ENCODE assay signal across 9 cellular contexts in genomic region chr7:103573479-103574058, GRCh38.
DNase-seq lines count a peak whose midpoint lies in the region; FAIRE-seq lines count a peak whose summit lies in the region.
"Had no signal": no experiment of that assay in that cellular context is flagged by ENCODE, and none has a peak within 500 bp of the region (broad histone marks: within the 10 kb centered on the region; RNA-seq: fewer than 3 reads in every experiment).

No MANE protein-coding gene starts in this region.

- FAIRE-seq in GM18507 (lab: Jason Lieb, UNC), result peak; percentile 71

- WGBS in neuronal stem cell (ENCODE audit: extremely low coverage in 2 of 2, insufficient read length in 2 of 2, insufficient replicate concordance in 1 of 2), 2 donors, result no CpG with 5 or more reads among the region's 3 CpGs

- no peaks in the 10 kb centered on the region for H3K36me3 ChIP-seq in neuronal stem cell (replicated peaks in 1 of 2; ENCODE audit: control insufficient read depth in 2 of 2, insufficient read depth in 2 of 2, low read length in 2 of 2)

- H2AK5ac ChIP-seq in neuronal stem cell (ENCODE audit: low read depth, low read length), result no peak overlapping the region

- H3K4ac ChIP-seq in neuronal stem cell (ENCODE audit: low read length), result no peak overlapping the region

- peak; percentile 24 for DNase-seq in A172 (ENCODE audit: low spot score)
- DNase-seq in GM18507 (ENCODE audit: extremely low spot score, insufficient read length, low read depth), result no peak
- DNase-seq in NCI-H526 treated with DMSO at 0.1 percent for 48 hours (lab: John Stamatoyannopoulos, UW), result peak; percentile 80
- DNase-seq in dermis microvascular lymphatic vessel endothelial cell (ENCODE audit: low read depth in 2 of 2), result peak; percentile 46 to 55
- peak; percentile 39 for DNase-seq in neuronal stem cell (ENCODE audit: low spot score)
- DNase-seq in OCI-M2 (lab: John Stamatoyannopoulos, UW; ENCODE audit: unreplicated experiment), result no peak
- DNase-seq in activated effector memory CD4-positive, alpha-beta T cell treated with Interleukin-2 at 50 U/mL for 16 hours, result no peak
- no peak for DNase-seq in COLO668 (lab: John Stamatoyannopoulos, UW; ENCODE audit: unreplicated experiment)
- DNase-seq: activated naive CD8-positive, alpha-beta T cell treated with anti-CD3 and anti-CD28 coated beads, Interleukin-2, amount 10 ng/mL, durations not matched to agents 7 days and 5 days had no signal

- H3K9me3 ChIP-seq in neuronal stem cell (replicated peaks in 1 of 2; ENCODE audit: control insufficient read depth in 2 of 2, insufficient read depth in 1 of 2, low read depth in 1 of 2, low read length in 2 of 2), result no peaks in the 10 kb centered on the region

- H3K4me1 ChIP-seq in neuronal stem cell (ENCODE audit: control insufficient read depth in 2 of 2, insufficient read depth in 1 of 2, low read depth in 1 of 2, low read length in 2 of 2), result no peaks in the 10 kb centered on the region

- H3K23ac ChIP-seq in neuronal stem cell (ENCODE audit: low read depth, low read length, poor library complexity), result no peak overlapping the region

- no peak overlapping the region for H4K8ac ChIP-seq in neuronal stem cell (ENCODE audit: low read depth, low read length)

- no peak overlapping the region for H2BK15ac ChIP-seq in neuronal stem cell (ENCODE audit: low read length)

- no peak overlapping the region for H3K14ac ChIP-seq in neuronal stem cell (ENCODE audit: low read length)

- H3K4me3 ChIP-seq in neuronal stem cell (ENCODE audit: low read length in 2 of 2), result no peak overlapping the region

- H4K91ac ChIP-seq in neuronal stem cell (ENCODE audit: low read depth, low read length, poor library complexity), result no peak overlapping the region

- H2BK12ac ChIP-seq in neuronal stem cell (ENCODE audit: low read length), result no peak overlapping the region

- no peak overlapping the region for H3K9ac ChIP-seq in neuronal stem cell (ENCODE audit: low read depth, low read length, poor library complexity)

- H3K27me3 ChIP-seq in neuronal stem cell (ENCODE audit: control insufficient read depth in 3 of 3, insufficient read depth in 3 of 3, low read depth in 1 of 3, low read length in 3 of 3), result no peaks in the 10 kb centered on the region

- no peak overlapping the region for H3K4me2 ChIP-seq in neuronal stem cell (ENCODE audit: insufficient read depth, low read length, poor library complexity, severe bottlenecking)

- H3K27ac ChIP-seq in neuronal stem cell (replicated peaks; ENCODE audit: low read length), result no peak overlapping the region

- H2BK5ac ChIP-seq in neuronal stem cell (ENCODE audit: low read length), result no peak overlapping the region

- no peak overlapping the region for H2AFZ ChIP-seq in neuronal stem cell (ENCODE audit: low read length)

- H3K18ac ChIP-seq in neuronal stem cell (ENCODE audit: low read length), result no peak overlapping the region

- no peak overlapping the region for H2BK120ac ChIP-seq in neuronal stem cell (ENCODE audit: low read depth, low read length)

- H3K79me1 ChIP-seq in neuronal stem cell (ENCODE audit: low read depth, low read length), result no peaks in the 10 kb centered on the region

Comparison
In these comparisons a context has a peak if more than half of its experiments do, and no peak if none do; other contexts are left out.
1. DNase-seq: peak in A172 (single experiment), NCI-H526 treated with DMSO at 0.1 percent for 48 hours (single experiment), dermis microvascular lymphatic vessel endothelial cell (2 of 2) and neuronal stem cell (single experiment); none in GM18507 (single experiment), OCI-M2 (single experiment), activated effector memory CD4-positive, alpha-beta T cell treated with Interleukin-2 at 50 U/mL for 16 hours (single experiment) and COLO668 (single experiment).